In genomic region chr6:117602151-117602898, GRCh38 we compare ENCODE assay signal across 1 cellular context.
TF ChIP-seq lines count a peak whose summit lies in the region.

TSS of gene GOPC (minus strand) at chr6:117602511. CDS start at chr6:117602288, 223 bp downstream.

TF ChIP-seq in K562, 482 proteins besides CTCF, POLR2A, EP300 and RAD21 (continued from another document and continues in another):
- TF ChIP-seq, protein P1, sequence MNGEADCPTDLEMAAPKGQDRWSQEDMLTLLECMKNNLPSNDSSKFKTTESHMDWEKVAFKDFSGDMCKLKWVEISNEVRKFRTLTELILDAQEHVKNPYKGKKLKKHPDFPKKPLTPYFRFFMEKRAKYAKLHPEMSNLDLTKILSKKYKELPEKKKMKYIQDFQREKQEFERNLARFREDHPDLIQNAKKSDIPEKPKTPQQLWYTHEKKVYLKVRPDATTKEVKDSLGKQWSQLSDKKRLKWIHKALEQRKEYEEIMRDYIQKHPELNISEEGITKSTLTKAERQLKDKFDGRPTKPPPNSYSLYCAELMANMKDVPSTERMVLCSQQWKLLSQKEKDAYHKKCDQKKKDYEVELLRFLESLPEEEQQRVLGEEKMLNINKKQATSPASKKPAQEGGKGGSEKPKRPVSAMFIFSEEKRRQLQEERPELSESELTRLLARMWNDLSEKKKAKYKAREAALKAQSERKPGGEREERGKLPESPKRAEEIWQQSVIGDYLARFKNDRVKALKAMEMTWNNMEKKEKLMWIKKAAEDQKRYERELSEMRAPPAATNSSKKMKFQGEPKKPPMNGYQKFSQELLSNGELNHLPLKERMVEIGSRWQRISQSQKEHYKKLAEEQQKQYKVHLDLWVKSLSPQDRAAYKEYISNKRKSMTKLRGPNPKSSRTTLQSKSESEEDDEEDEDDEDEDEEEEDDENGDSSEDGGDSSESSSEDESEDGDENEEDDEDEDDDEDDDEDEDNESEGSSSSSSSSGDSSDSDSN (IDR thresholded peaks at IDR 0.05; ENCODE audit: borderline replicate concordance in 1 of 2, low read depth in 2 of 2, low read length in 2 of 2), result 0 out of 4 replicates have a peak, but pooled peaks of 1 of the 2 experiments have one; percentile 14
- TF ChIP-seq NR2C2 (CRISPR knock-in tag; IDR thresholded peaks at IDR 0.05), result peak; percentile 40; the same call in 1 of the 2 replicates
- TF ChIP-seq NR2C2 (tag; IDR thresholded peaks at IDR 0.05), result peak; percentile 83
- TF ChIP-seq, protein P2, sequence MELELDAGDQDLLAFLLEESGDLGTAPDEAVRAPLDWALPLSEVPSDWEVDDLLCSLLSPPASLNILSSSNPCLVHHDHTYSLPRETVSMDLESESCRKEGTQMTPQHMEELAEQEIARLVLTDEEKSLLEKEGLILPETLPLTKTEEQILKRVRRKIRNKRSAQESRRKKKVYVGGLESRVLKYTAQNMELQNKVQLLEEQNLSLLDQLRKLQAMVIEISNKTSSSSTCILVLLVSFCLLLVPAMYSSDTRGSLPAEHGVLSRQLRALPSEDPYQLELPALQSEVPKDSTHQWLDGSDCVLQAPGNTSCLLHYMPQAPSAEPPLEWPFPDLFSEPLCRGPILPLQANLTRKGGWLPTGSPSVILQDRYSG (tag; conservative IDR thresholded peaks at IDR 0.05; ENCODE audit: low read depth), result peak; percentile 67; the same call in 1 of the 2 replicates
- no peak for TF ChIP-seq ZKSCAN8 (CRISPR knock-in tag; IDR thresholded peaks at IDR 0.05)
- TF ChIP-seq ZNF695 (CRISPR knock-in tag; IDR thresholded peaks at IDR 0.05), result no peak
- TF ChIP-seq NRF1 (conservative IDR thresholded peaks at IDR 0.05 in 1 of 2, IDR thresholded peaks at IDR 0.05 in 1 of 2), result peak; percentile 99 to 100
- TF ChIP-seq SIN3A (IDR thresholded peaks at IDR 0.05; ENCODE audit: borderline replicate concordance in 2 of 2, control insufficient read depth in 1 of 2, low read depth in 2 of 2, low read length in 2 of 2), result 0 out of 4 replicates have a peak, but pooled peaks of 1 of the 2 experiments have one; percentile 25
- no peak for TF ChIP-seq E4F1 (CRISPR knock-in tag; IDR thresholded peaks at IDR 0.05; ENCODE audit: borderline replicate concordance)
- TF ChIP-seq, protein P3, sequence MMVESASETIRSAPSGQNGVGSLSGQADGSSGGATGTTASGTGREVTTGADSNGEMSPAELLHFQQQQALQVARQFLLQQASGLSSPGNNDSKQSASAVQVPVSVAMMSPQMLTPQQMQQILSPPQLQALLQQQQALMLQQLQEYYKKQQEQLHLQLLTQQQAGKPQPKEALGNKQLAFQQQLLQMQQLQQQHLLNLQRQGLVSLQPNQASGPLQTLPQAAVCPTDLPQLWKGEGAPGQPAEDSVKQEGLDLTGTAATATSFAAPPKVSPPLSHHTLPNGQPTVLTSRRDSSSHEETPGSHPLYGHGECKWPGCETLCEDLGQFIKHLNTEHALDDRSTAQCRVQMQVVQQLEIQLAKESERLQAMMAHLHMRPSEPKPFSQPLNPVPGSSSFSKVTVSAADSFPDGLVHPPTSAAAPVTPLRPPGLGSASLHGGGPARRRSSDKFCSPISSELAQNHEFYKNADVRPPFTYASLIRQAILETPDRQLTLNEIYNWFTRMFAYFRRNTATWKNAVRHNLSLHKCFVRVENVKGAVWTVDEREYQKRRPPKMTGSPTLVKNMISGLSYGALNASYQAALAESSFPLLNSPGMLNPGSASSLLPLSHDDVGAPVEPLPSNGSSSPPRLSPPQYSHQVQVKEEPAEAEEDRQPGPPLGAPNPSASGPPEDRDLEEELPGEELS (CRISPR knock-in tag; IDR thresholded peaks at IDR 0.05; ENCODE audit: borderline replicate concordance), result no peak; the same call in 1 of the 2 replicates
- no peak for TF ChIP-seq NCOA6 (IDR thresholded peaks at IDR 0.05)
- peak; percentile 51; the same call in 1 of the 2 replicates for TF ChIP-seq ESRRA (IDR thresholded peaks at IDR 0.05; ENCODE audit: borderline replicate concordance, low read depth)
- no peak for TF ChIP-seq ZNF551 (CRISPR knock-in tag; IDR thresholded peaks at IDR 0.05)
- TF ChIP-seq, protein P4, sequence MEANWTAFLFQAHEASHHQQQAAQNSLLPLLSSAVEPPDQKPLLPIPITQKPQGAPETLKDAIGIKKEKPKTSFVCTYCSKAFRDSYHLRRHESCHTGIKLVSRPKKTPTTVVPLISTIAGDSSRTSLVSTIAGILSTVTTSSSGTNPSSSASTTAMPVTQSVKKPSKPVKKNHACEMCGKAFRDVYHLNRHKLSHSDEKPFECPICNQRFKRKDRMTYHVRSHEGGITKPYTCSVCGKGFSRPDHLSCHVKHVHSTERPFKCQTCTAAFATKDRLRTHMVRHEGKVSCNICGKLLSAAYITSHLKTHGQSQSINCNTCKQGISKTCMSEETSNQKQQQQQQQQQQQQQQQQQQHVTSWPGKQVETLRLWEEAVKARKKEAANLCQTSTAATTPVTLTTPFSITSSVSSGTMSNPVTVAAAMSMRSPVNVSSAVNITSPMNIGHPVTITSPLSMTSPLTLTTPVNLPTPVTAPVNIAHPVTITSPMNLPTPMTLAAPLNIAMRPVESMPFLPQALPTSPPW (CRISPR knock-in tag; IDR thresholded peaks at IDR 0.05), result peak; percentile 73
- 0 out of 3 replicates have a peak, but pooled peaks of 1 of the 2 experiments have one; percentile 62 for TF ChIP-seq CBX3 (IDR thresholded peaks at IDR 0.05; ENCODE audit: borderline replicate concordance in 1 of 2, low read length in 2 of 2)
- no peak for TF ChIP-seq ZNF76 (CRISPR knock-in tag; IDR thresholded peaks at IDR 0.05; ENCODE audit: borderline replicate concordance)
- no peak for TF ChIP-seq CBX2 (IDR thresholded peaks at IDR 0.05; ENCODE audit: insufficient read depth, low read length, poor library complexity, severe bottlenecking)
- peak; percentile 94 for TF ChIP-seq MAX (CRISPR knock-in tag; IDR thresholded peaks at IDR 0.05)
- TF ChIP-seq ZNF41 (CRISPR knock-in tag; conservative IDR thresholded peaks at IDR 0.05), result no peak
- no peak for TF ChIP-seq ZNF354B (CRISPR knock-in tag; IDR thresholded peaks at IDR 0.05)
- no peak for TF ChIP-seq ZNF778 (CRISPR knock-in tag; IDR thresholded peaks at IDR 0.05)
- TF ChIP-seq ZBTB40 (IDR thresholded peaks at IDR 0.05), result peak; percentile 42; the same call in 1 of the 2 replicates
- TF ChIP-seq ZBTB40 (CRISPR knock-in tag; IDR thresholded peaks at IDR 0.05), result no peak
- TF ChIP-seq, protein P5, sequence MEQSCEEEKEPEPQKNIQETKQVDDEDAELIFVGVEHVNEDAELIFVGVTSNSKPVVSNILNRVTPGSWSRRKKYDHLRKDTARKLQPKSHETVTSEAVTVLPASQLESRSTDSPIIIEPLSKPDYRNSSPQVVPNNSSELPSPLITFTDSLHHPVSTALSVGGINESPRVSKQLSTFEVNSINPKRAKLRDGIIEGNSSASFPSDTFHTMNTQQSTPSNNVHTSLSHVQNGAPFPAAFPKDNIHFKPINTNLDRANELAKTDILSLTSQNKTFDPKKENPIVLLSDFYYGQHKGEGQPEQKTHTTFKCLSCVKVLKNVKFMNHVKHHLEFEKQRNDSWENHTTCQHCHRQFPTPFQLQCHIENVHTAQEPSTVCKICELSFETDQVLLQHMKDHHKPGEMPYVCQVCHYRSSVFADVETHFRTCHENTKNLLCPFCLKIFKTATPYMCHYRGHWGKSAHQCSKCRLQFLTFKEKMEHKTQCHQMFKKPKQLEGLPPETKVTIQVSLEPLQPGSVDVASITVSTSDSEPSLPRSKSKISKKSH (CRISPR knock-in tag; IDR thresholded peaks at IDR 0.05), result no peak
- TF ChIP-seq MNT (conservative IDR thresholded peaks at IDR 0.05), result peak; percentile 84 to 87
- TF ChIP-seq XRCC3 (IDR thresholded peaks at IDR 0.05), result no peak
- TF ChIP-seq SLC30A9 (CRISPR knock-in tag; IDR thresholded peaks at IDR 0.05), result no peak
- TF ChIP-seq, protein P6, sequence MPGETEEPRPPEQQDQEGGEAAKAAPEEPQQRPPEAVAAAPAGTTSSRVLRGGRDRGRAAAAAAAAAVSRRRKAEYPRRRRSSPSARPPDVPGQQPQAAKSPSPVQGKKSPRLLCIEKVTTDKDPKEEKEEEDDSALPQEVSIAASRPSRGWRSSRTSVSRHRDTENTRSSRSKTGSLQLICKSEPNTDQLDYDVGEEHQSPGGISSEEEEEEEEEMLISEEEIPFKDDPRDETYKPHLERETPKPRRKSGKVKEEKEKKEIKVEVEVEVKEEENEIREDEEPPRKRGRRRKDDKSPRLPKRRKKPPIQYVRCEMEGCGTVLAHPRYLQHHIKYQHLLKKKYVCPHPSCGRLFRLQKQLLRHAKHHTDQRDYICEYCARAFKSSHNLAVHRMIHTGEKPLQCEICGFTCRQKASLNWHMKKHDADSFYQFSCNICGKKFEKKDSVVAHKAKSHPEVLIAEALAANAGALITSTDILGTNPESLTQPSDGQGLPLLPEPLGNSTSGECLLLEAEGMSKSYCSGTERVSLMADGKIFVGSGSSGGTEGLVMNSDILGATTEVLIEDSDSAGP (CRISPR knock-in tag; IDR thresholded peaks at IDR 0.05), result no peak
- TF ChIP-seq HNRNPLL (IDR thresholded peaks at IDR 0.05; ENCODE audit: low read depth, low read length, poor library complexity, severe bottlenecking), result peak; percentile 85
- TF ChIP-seq GTF2E2 (tag; IDR thresholded peaks at IDR 0.05), result no peak
